In genomic region chr10:33113111-33113856, GRCh38 we compare ENCODE assay signal across 10 cellular contexts.
A peak's percentile ranks its signal among the peaks of the same experiment; 100 is the strongest.
DNase-seq lines count a peak whose midpoint lies in the region; ATAC-seq, FAIRE-seq and TF ChIP-seq lines count a peak whose summit lies in the region.
"Had no signal": no experiment of that assay in that cellular context is flagged by ENCODE, and none has a peak within 500 bp of the region (broad histone marks: within the 10 kb centered on the region; RNA-seq: fewer than 3 reads in every experiment).

No MANE protein-coding gene starts in this region.

- FAIRE-seq in bronchial epithelial cell (lab: Jason Lieb, UNC), result no peak
- FAIRE-seq: GM12891 had no signal

- H3K36me3 Mint-ChIP-seq in HFFc6 (ENCODE audit: low read depth) (no peaks in the 10 kb centered on the region; the same call in 1 of the 2 replicates), progenitor cell of endocrine pancreas (ENCODE audit: insufficient read depth) (no peaks in the 10 kb centered on the region)

- no peaks in the 10 kb centered on the region for H3K36me3 ChIP-seq in bronchial epithelial cell (ENCODE audit: control insufficient read depth, insufficient read depth, low read length)
- H3K36me3 ChIP-seq: upper lobe of left lung had no signal

- peak overlapping the region; percentile 53 for H3K27ac Mint-ChIP-seq in HFFc6
- no peak overlapping the region for H3K27ac Mint-ChIP-seq in progenitor cell of endocrine pancreas

- 36 to 44% methylated on average over 6 of the region's 6 CpGs for WGBS in lower leg skin, 2 donors

- peak; percentile 16 for ATAC-seq in left lobe of liver
- ATAC-seq in GM18517 (IDR thresholded peaks at IDR 0.05; ENCODE audit: unreplicated experiment), result no peak

- intact Hi-C loops in lower leg skin (cut with DNase I; ENCODE audit: low total_unique reads), result no loop called here

- H3K4me3 ChIP-seq in bronchial epithelial cell (ENCODE audit: low read depth, low read length), result no peak overlapping the region
- no peak overlapping the region for H3K4me3 ChIP-seq in lower leg skin (ENCODE audit: low read depth, poor library complexity, severe bottlenecking)
- H3K4me3 ChIP-seq: upper lobe of left lung had no signal

- no peaks in the 10 kb centered on the region for H3K9me3 Mint-ChIP-seq in HFFc6
- no peaks in the 10 kb centered on the region for H3K9me3 Mint-ChIP-seq in progenitor cell of endocrine pancreas (ENCODE audit: low read depth)

- DNase-seq in AG08396 (ENCODE audit: low spot score) (peak; percentile 51), HFFc6 (peak; percentile 78), bronchial epithelial cell (ENCODE audit: low read depth) (peak; percentile 80), left lobe of liver (ENCODE audit: low spot score) (no peak), progenitor cell of endocrine pancreas (ENCODE audit: low spot score, unreplicated experiment) (no peak), lower leg skin (ENCODE audit: low spot score in 2 of 2) (no peak), NCI-H2107 treated with DMSO at 0.1 percent for 48 hours (lab: John Stamatoyannopoulos, UW; ENCODE audit: unreplicated experiment) (no peak)
- DNase-seq: upper lobe of left lung had no signal

- TF ChIP-seq CTCF in HFFc6 (IDR thresholded peaks at IDR 0.05) (no peak), bronchial epithelial cell (IDR thresholded peaks at IDR 0.05; ENCODE audit: insufficient read depth, low read length, severe bottlenecking) (no peak), progenitor cell of endocrine pancreas (IDR thresholded peaks at IDR 0.05; ENCODE audit: unreplicated experiment) (no peak), lower leg skin (IDR thresholded peaks at IDR 0.05) (no peak)

- H3K4me3 Mint-ChIP-seq in HFFc6 (peak overlapping the region; percentile 46), progenitor cell of endocrine pancreas (ENCODE audit: low read depth) (no peak overlapping the region)

- no peaks in the 10 kb centered on the region for H3K27me3 ChIP-seq in bronchial epithelial cell (ENCODE audit: control insufficient read depth, insufficient read depth, low read length)
- H3K27me3 ChIP-seq: upper lobe of left lung had no signal

- H3K27me3 Mint-ChIP-seq in HFFc6 (ENCODE audit: insufficient read depth) (peaks cover 11% of the 10 kb centered on the region), progenitor cell of endocrine pancreas (no peaks in the 10 kb centered on the region)

- TF ChIP-seq POLR2A in lower leg skin (IDR thresholded peaks at IDR 0.05), result no peak

- H3K4me1 Mint-ChIP-seq in HFFc6 (ENCODE audit: low read depth), result peaks cover 57% of the 10 kb centered on the region
- H3K4me1 Mint-ChIP-seq in progenitor cell of endocrine pancreas (ENCODE audit: low read depth), result peaks cover 10% of the 10 kb centered on the region

Comparison
In these comparisons a context has a peak if more than half of its experiments do, and no peak if none do; other contexts are left out.
1. DNase-seq: peak in AG08396 (single experiment), HFFc6 (single experiment) and bronchial epithelial cell (single experiment); none in left lobe of liver (single experiment), progenitor cell of endocrine pancreas (single experiment), lower leg skin (0 of 2) and NCI-H2107 treated with DMSO at 0.1 percent for 48 hours (single experiment).